In the genomic region with DNA sequence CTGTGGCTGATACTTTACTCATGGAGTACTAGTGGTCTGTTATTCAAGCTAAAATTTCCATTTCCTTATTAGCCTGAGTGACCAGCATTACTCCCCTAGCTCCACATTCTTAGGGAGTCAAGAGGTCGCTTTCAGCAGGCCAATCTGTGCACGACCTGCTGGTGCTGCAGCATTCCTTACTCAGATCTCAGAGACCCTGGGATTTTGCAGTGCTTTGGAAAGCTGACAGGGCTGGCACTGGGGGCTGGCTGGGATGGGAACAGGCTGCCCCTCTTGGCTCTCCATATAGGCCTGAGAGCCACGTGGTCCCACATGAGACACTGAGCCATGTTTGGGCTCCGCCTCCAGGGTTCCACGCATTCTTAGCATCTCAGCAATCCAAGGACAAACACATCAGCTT, we compare ENCODE assay signal across 11 cellular contexts.
DNase-seq lines count a peak whose midpoint lies in the region; ATAC-seq and TF ChIP-seq lines count a peak whose summit lies in the region.
"Had no signal": no experiment of that assay in that cellular context is flagged by ENCODE, and none has a peak within 500 bp of the region (broad histone marks: within the 10 kb centered on the region; RNA-seq: fewer than 3 reads in every experiment).

No MANE protein-coding gene starts in this region.

- ATAC-seq in heart right ventricle (peak in 7 of 8 donors; percentile 65 to 88 (median 78)), HG02642 (IDR thresholded peaks at IDR 0.05; ENCODE audit: poor library complexity, unreplicated experiment) (no peak)
- no peak for ATAC-seq in naive thymus-derived CD4-positive, alpha-beta T cell
- ATAC-seq: PC-3 had no signal

- H3K27ac ChIP-seq in adrenal gland (peak overlapping the region in 3 of 5 donors; percentile 21 to 83 (median 50)), heart right ventricle (peak overlapping the region in 6 of 10 donors; percentile 6 to 56 (median 8)), osteoblast (ENCODE audit: low read depth, low read length) (peak overlapping the region; percentile 47)
- no peak overlapping the region for H3K27ac ChIP-seq in naive thymus-derived CD4-positive, alpha-beta T cell (ENCODE audit: low read depth, low read length)

- peak overlapping the region; percentile 26 for H3K4me3 Mint-ChIP-seq in Caco-2 (ENCODE audit: unreplicated experiment)
- H3K4me3 Mint-ChIP-seq in naive thymus-derived CD4-positive, alpha-beta T cell: no peak overlapping the region
- H3K4me3 Mint-ChIP-seq: CD4-positive, alpha-beta T cell had no signal

- H3K4me1 ChIP-seq in Caco-2 (peaks cover 44% of the 10 kb centered on the region), adrenal gland (replicated peaks in 1 of 2) (peaks cover 0 to 26% of the 10 kb centered on the region in 2 donors), heart right ventricle (peaks cover 0 to 34% (median 21%) of the 10 kb centered on the region in 9 donors), osteoblast (ENCODE audit: insufficient read depth, low read length) (peaks cover 17% of the 10 kb centered on the region)
- H3K4me1 ChIP-seq in naive thymus-derived CD4-positive, alpha-beta T cell (ENCODE audit: control insufficient read depth in 2 of 2, insufficient read depth in 2 of 2, low read length in 2 of 2): no peaks in the 10 kb centered on the region

- peak; percentile 67 to 72 for DNase-seq in Caco-2
- peak; percentile 33 to 81 (median 59) for DNase-seq in adrenal gland
- peak; percentile 29 to 31 for DNase-seq in heart right ventricle
- peak; percentile 85 for DNase-seq in osteoblast (ENCODE audit: insufficient read length, low spot score, missing footprints)
- no peak for DNase-seq in naive thymus-derived CD4-positive, alpha-beta T cell
- DNase-seq in GDM1 (lab: John Stamatoyannopoulos, UW): no peak
- no peak for DNase-seq in NCI-H2081 (lab: John Stamatoyannopoulos, UW)
- DNase-seq: CD4-positive, alpha-beta T cell; PC-3; posterior cingulate gyrus had no signal

- peak overlapping the region; percentile 54 for H2AFZ ChIP-seq in osteoblast (ENCODE audit: low read length)

- H3K4me2 ChIP-seq in osteoblast (ENCODE audit: insufficient read depth, low read length): no peak overlapping the region

- POLR2A ChIA-PET in Caco-2 (lab: Charles Lee): interaction anchor here (0.7 kb wide), 1 partner anchor 159 kb away, joined by 6 read pairs; no protein-coding TSS in a partner anchor
- POLR2A ChIA-PET in naive thymus-derived CD4-positive, alpha-beta T cell (lab: Charles Lee): no interaction called here

- 37 to 61% (median 55%) methylated on average over 4 to 5 of the region's 5 CpGs for WGBS in adrenal gland, 4 donors
- WGBS in heart right ventricle, 2 donors: 41 to 49% methylated on average over 5 of the region's 5 CpGs

- peak overlapping the region; percentile 83 for H3K27ac Mint-ChIP-seq in Caco-2 (ENCODE audit: unreplicated experiment)
- peak overlapping the region in 1 of 9 donors; percentile 56 for H3K27ac Mint-ChIP-seq in naive thymus-derived CD4-positive, alpha-beta T cell
- H3K27ac Mint-ChIP-seq: CD4-positive, alpha-beta T cell had no signal

- H4K20me1 ChIP-seq in osteoblast (ENCODE audit: insufficient read depth, low read length): peaks cover 25% of the 10 kb centered on the region

- H3K27me3 Mint-ChIP-seq in Caco-2 (ENCODE audit: insufficient read depth, unreplicated experiment): no peaks in the 10 kb centered on the region
- no peaks in the 10 kb centered on the region for H3K27me3 Mint-ChIP-seq in naive thymus-derived CD4-positive, alpha-beta T cell
- H3K27me3 Mint-ChIP-seq: CD4-positive, alpha-beta T cell had no signal

- peaks cover 39% of the 10 kb centered on the region for H3K4me1 Mint-ChIP-seq in Caco-2 (ENCODE audit: low read depth, unreplicated experiment)
- H3K4me1 Mint-ChIP-seq in naive thymus-derived CD4-positive, alpha-beta T cell: peaks cover 22 to 75% (median 70%) of the 10 kb centered on the region in 7 donors

- peaks cover 11% of the 10 kb centered on the region for H3K36me3 Mint-ChIP-seq in Caco-2 (ENCODE audit: insufficient read depth, unreplicated experiment)
- H3K36me3 Mint-ChIP-seq in naive thymus-derived CD4-positive, alpha-beta T cell: peaks cover 14 to 74% (median 55%) of the 10 kb centered on the region in 5 donors

- H3K9me3 ChIP-seq in Caco-2 (no peaks in the 10 kb centered on the region), adrenal gland (replicated peaks in 1 of 3) (no peaks in the 10 kb centered on the region), heart right ventricle (no peaks in the 10 kb centered on the region), osteoblast (ENCODE audit: low read depth, low read length) (no peaks in the 10 kb centered on the region)
- no peaks in the 10 kb centered on the region for H3K9me3 ChIP-seq in naive thymus-derived CD4-positive, alpha-beta T cell (ENCODE audit: control insufficient read depth in 2 of 3, low read length in 3 of 3)

- TF ChIP-seq POLR2A in adrenal gland (IDR thresholded peaks at IDR 0.05): no peak

- H3K79me2 ChIP-seq in osteoblast (ENCODE audit: insufficient read depth, low read length): peaks cover 30% of the 10 kb centered on the region

- TF ChIP-seq CTCF in Caco-2 (IDR thresholded peaks at IDR 0.05; ENCODE audit: insufficient read depth in 1 of 2, low read depth in 1 of 2, low read length in 1 of 2, severe bottlenecking in 1 of 2, unreplicated experiment in 1 of 2) (no peak), adrenal gland (IDR thresholded peaks at IDR 0.05) (no peak), heart right ventricle (IDR thresholded peaks at IDR 0.05) (no peak), osteoblast (IDR thresholded peaks at IDR 0.05; ENCODE audit: extremely low read depth, low read depth, low read length) (no peak)

- intact Hi-C loops in Caco-2 (cut with micrococcal nuclease; ENCODE audit: unreplicated experiment) (loop anchor here (2.0 kb wide), 1 partner anchor 45 kb away; no protein-coding TSS in a partner anchor), adrenal gland (cut with DNase I) (no loop called here), heart right ventricle (cut with DNase I) (no loop called here)
- intact Hi-C loops in naive thymus-derived CD4-positive, alpha-beta T cell (cut with micrococcal nuclease): no loop called here

- H3K27me3 ChIP-seq in Caco-2 (replicated peaks; ENCODE audit: control insufficient read depth, insufficient read depth, low read length) (no peaks in the 10 kb centered on the region), adrenal gland (no peaks in the 10 kb centered on the region), heart right ventricle (no peaks in the 10 kb centered on the region), osteoblast (ENCODE audit: insufficient read depth, low read length) (no peaks in the 10 kb centered on the region)
- H3K27me3 ChIP-seq in naive thymus-derived CD4-positive, alpha-beta T cell (ENCODE audit: control insufficient read depth in 2 of 2, insufficient read depth in 2 of 2, low read length in 2 of 2): no peaks in the 10 kb centered on the region

- no peaks in the 10 kb centered on the region for H3K9me3 Mint-ChIP-seq in Caco-2 (ENCODE audit: unreplicated experiment)
- peaks cover 0 to 9% (median 3%) of the 10 kb centered on the region in 11 donors for H3K9me3 Mint-ChIP-seq in naive thymus-derived CD4-positive, alpha-beta T cell
- H3K9me3 Mint-ChIP-seq: CD4-positive, alpha-beta T cell had no signal

- no TSS peak for BruUV-seq in Caco-2 (replicated peaks; lab: Mats Ljungman, UMichigan)

- CTCF ChIA-PET in Caco-2 (lab: Charles Lee): interaction anchor here (0.5 to 1.3 kb wide), 4 partner anchors 25 to 288 kb away, joined by 3 to 6 read pairs (median 5); no protein-coding TSS in a partner anchor
- CTCF ChIA-PET in naive thymus-derived CD4-positive, alpha-beta T cell (lab: Charles Lee): interaction anchor here (1.5 kb wide), 1 partner anchor 12 kb away, joined by 3 read pairs; no protein-coding TSS in a partner anchor

- H3K36me3 ChIP-seq in Caco-2 (ENCODE audit: control insufficient read depth, insufficient read depth, low read length) (no peaks in the 10 kb centered on the region), adrenal gland (replicated peaks in 1 of 2) (no peaks in the 10 kb centered on the region), heart right ventricle (no peaks in the 10 kb centered on the region), osteoblast (ENCODE audit: insufficient read depth, low read length) (no peaks in the 10 kb centered on the region)
- peaks cover 0 to 12% (median 0%) of the 10 kb centered on the region in 3 experiments for H3K36me3 ChIP-seq in naive thymus-derived CD4-positive, alpha-beta T cell (ENCODE audit: control insufficient read depth in 2 of 3, insufficient read depth in 3 of 3, low read length in 3 of 3)

- no peak overlapping the region for H3K4me3 ChIP-seq in Caco-2 (ENCODE audit: low read depth, low read length)
- no peak overlapping the region for H3K4me3 ChIP-seq in adrenal gland
- H3K4me3 ChIP-seq in heart right ventricle: no peak overlapping the region
- no peak overlapping the region for H3K4me3 ChIP-seq in osteoblast (ENCODE audit: insufficient read depth, low read length)
- H3K4me3 ChIP-seq in naive thymus-derived CD4-positive, alpha-beta T cell (ENCODE audit: low read length): no peak overlapping the region

Comparison
In these comparisons a context has a peak if more than half of its experiments do, and no peak if none do; other contexts are left out.
1. DNase-seq: peak in Caco-2 (2 of 2), adrenal gland (7 of 7), heart right ventricle (2 of 2) and osteoblast (single experiment); none in naive thymus-derived CD4-positive, alpha-beta T cell (0 of 9), GDM1 (single experiment) and NCI-H2081 (0 of 2).
2. ATAC-seq: peak in heart right ventricle (7 of 8); none in naive thymus-derived CD4-positive, alpha-beta T cell (single experiment) and HG02642 (single experiment).